In the genomic region with DNA sequence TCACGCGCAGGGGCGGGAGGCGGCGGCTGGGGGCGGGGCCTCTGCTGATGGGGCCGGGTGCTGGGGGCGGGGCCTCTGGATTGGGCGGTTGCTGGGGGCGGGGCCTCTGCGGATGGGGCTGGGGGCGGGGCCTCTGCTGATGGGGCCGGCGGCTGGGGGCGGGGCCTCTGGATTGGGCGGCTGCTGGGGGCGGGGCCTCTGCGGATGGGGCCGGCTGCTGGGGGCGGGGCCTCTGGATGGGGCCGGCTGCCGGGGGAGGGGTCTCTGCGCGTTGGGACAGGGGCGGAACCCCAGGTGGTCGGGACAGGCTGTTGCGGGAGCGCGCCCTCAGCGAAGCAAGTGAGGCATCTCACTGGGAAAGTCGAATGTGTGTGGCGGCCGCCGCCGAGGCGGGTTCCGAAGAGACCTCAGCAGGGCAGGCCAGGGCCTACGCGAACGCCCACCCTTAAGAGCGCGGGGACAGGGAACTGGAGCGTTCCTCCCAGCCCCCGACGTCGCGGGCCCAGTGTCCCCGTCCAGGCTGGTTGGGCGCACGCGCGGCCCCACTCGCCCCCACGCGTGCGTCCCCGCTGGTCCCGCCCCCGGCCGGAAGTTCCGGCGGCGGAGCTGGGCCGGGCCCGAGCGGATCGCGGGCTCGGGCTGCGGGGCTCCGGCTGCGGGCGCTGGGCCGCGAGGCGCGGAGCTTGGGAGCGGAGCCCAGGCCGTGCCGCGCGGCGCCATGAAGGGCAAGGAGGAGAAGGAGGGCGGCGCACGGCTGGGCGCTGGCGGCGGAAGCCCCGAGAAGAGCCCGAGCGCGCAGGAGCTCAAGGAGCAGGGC, we compare ENCODE assay signal across 1 cellular context.
TF ChIP-seq lines count a peak whose summit lies in the region.

A gene (plus strand): TSS at position 603 of the 817 bp plus-strand sequence. CDS start 116 bp downstream, at position 719.

TF ChIP-seq in HepG2, 621 proteins besides CTCF, POLR2A, EP300 and RAD21 (continued from another document and continues in another):
- TF ChIP-seq, protein P1, sequence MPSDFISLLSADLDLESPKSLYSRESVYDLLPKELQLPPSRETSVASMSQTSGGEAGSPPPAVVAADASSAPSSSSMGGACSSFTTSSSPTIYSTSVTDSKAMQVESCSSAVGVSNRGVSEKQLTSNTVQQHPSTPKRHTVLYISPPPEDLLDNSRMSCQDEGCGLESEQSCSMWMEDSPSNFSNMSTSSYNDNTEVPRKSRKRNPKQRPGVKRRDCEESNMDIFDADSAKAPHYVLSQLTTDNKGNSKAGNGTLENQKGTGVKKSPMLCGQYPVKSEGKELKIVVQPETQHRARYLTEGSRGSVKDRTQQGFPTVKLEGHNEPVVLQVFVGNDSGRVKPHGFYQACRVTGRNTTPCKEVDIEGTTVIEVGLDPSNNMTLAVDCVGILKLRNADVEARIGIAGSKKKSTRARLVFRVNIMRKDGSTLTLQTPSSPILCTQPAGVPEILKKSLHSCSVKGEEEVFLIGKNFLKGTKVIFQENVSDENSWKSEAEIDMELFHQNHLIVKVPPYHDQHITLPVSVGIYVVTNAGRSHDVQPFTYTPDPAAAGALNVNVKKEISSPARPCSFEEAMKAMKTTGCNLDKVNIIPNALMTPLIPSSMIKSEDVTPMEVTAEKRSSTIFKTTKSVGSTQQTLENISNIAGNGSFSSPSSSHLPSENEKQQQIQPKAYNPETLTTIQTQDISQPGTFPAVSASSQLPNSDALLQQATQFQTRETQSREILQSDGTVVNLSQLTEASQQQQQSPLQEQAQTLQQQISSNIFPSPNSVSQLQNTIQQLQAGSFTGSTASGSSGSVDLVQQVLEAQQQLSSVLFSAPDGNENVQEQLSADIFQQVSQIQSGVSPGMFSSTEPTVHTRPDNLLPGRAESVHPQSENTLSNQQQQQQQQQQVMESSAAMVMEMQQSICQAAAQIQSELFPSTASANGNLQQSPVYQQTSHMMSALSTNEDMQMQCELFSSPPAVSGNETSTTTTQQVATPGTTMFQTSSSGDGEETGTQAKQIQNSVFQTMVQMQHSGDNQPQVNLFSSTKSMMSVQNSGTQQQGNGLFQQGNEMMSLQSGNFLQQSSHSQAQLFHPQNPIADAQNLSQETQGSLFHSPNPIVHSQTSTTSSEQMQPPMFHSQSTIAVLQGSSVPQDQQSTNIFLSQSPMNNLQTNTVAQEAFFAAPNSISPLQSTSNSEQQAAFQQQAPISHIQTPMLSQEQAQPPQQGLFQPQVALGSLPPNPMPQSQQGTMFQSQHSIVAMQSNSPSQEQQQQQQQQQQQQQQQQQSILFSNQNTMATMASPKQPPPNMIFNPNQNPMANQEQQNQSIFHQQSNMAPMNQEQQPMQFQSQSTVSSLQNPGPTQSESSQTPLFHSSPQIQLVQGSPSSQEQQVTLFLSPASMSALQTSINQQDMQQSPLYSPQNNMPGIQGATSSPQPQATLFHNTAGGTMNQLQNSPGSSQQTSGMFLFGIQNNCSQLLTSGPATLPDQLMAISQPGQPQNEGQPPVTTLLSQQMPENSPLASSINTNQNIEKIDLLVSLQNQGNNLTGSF (CRISPR knock-in tag; IDR thresholded peaks at IDR 0.05) = peak; percentile 80; the same call in 1 of the 2 replicates
- TF ChIP-seq ZKSCAN8 (CRISPR knock-in tag; IDR thresholded peaks at IDR 0.05; ENCODE audit: borderline replicate concordance) (no peak), ZMAT3 (CRISPR knock-in tag; conservative IDR thresholded peaks at IDR 0.05) (no peak; the same call in 1 of the 2 replicates), ASH2L (IDR thresholded peaks at IDR 0.05; ENCODE audit: insufficient read length, low read depth, low read length) (peak; percentile 14), ZNF546 (CRISPR knock-in tag; conservative IDR thresholded peaks at IDR 0.05) (0 out of 2 replicates have a peak, but pooled peaks have one; percentile 47), SOX6 (IDR thresholded peaks at IDR 0.05) (no peak), SOX6 (CRISPR knock-in tag; IDR thresholded peaks at IDR 0.05) (0 out of 2 replicates have a peak, but pooled peaks have one; percentile 23), SRSF4 (IDR thresholded peaks at IDR 0.05; ENCODE audit: low read depth, low read length, poor library complexity, severe bottlenecking) (no peak), ZNF251 (CRISPR knock-in tag; IDR thresholded peaks at IDR 0.05) (no peak), MEIS2 (CRISPR knock-in tag; IDR thresholded peaks at IDR 0.05) (peak; percentile 49; the same call in 1 of the 2 replicates), SRSF1 (optimal IDR thresholded peaks at IDR 0.05; ENCODE audit: low read depth, low read length) (peak; percentile 15), NCOA1 (CRISPR knock-in tag; IDR thresholded peaks at IDR 0.05) (no peak), ZNF10 (CRISPR knock-in tag; IDR thresholded peaks at IDR 0.05; ENCODE audit: borderline replicate concordance, low read depth) (no peak), ELF4 (CRISPR knock-in tag; IDR thresholded peaks at IDR 0.05; ENCODE audit: borderline replicate concordance) (no peak), DNMT1 (CRISPR knock-in tag; IDR thresholded peaks at IDR 0.05) (peak; percentile 70; the same call in 1 of the 2 replicates), ZMYM4 (CRISPR knock-in tag; IDR thresholded peaks at IDR 0.05) (peak; percentile 3; the same call in 1 of the 2 replicates), ZNF761 (CRISPR knock-in tag; conservative IDR thresholded peaks at IDR 0.05) (no peak), ZNF773 (CRISPR knock-in tag; IDR thresholded peaks at IDR 0.05; ENCODE audit: borderline replicate concordance) (0 out of 2 replicates have a peak, but pooled peaks have one; percentile 76), TCF7 (IDR thresholded peaks at IDR 0.05; ENCODE audit: low read depth) (no peak), ZNF605 (CRISPR knock-in tag; IDR thresholded peaks at IDR 0.05) (no peak), TSC22D2 (CRISPR knock-in tag; IDR thresholded peaks at IDR 0.05; ENCODE audit: borderline replicate concordance) (no peak), ELF3 (CRISPR knock-in tag; IDR thresholded peaks at IDR 0.05) (0 out of 2 replicates have a peak, but pooled peaks have one; percentile 13), KAT7 (CRISPR knock-in tag; IDR thresholded peaks at IDR 0.05; ENCODE audit: borderline replicate concordance) (no peak), HNRNPK (IDR thresholded peaks at IDR 0.05; ENCODE audit: low read depth, low read length, poor library complexity, severe bottlenecking) (no peak), ZNF572 (CRISPR knock-in tag; IDR thresholded peaks at IDR 0.05) (no peak), ZNF543 (CRISPR knock-in tag; IDR thresholded peaks at IDR 0.05) (0 out of 2 replicates have a peak, but pooled peaks have one; percentile 4), REPIN1 (CRISPR knock-in tag; IDR thresholded peaks at IDR 0.05; ENCODE audit: borderline replicate concordance, low read depth) (no peak), CCAR2 (optimal IDR thresholded peaks at IDR 0.05; ENCODE audit: low read depth, low read length) (no peak), KDM5B (CRISPR knock-in tag; IDR thresholded peaks at IDR 0.05; ENCODE audit: borderline replicate concordance) (0 out of 2 replicates have a peak, but pooled peaks have one; percentile 26), HNRNPLL (IDR thresholded peaks at IDR 0.05; ENCODE audit: low read depth, low read length, poor library complexity, severe bottlenecking) (peak; percentile 55), SOX5 (CRISPR knock-in tag; IDR thresholded peaks at IDR 0.05; ENCODE audit: borderline replicate concordance) (0 out of 2 replicates have a peak, but pooled peaks have one; percentile 10), HDAC1 (CRISPR knock-in tag; IDR thresholded peaks at IDR 0.05) (no peak), POLR2AphosphoS5 (IDR thresholded peaks at IDR 0.05; ENCODE audit: low read depth, low read length) (peak; percentile 41), ZBTB38 (CRISPR knock-in tag; IDR thresholded peaks at IDR 0.05) (peak; percentile 46)
- TF ChIP-seq, protein P2, sequence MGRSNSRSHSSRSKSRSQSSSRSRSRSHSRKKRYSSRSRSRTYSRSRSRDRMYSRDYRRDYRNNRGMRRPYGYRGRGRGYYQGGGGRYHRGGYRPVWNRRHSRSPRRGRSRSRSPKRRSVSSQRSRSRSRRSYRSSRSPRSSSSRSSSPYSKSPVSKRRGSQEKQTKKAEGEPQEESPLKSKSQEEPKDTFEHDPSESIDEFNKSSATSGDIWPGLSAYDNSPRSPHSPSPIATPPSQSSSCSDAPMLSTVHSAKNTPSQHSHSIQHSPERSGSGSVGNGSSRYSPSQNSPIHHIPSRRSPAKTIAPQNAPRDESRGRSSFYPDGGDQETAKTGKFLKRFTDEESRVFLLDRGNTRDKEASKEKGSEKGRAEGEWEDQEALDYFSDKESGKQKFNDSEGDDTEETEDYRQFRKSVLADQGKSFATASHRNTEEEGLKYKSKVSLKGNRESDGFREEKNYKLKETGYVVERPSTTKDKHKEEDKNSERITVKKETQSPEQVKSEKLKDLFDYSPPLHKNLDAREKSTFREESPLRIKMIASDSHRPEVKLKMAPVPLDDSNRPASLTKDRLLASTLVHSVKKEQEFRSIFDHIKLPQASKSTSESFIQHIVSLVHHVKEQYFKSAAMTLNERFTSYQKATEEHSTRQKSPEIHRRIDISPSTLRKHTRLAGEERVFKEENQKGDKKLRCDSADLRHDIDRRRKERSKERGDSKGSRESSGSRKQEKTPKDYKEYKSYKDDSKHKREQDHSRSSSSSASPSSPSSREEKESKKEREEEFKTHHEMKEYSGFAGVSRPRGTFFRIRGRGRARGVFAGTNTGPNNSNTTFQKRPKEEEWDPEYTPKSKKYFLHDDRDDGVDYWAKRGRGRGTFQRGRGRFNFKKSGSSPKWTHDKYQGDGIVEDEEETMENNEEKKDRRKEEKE (IDR thresholded peaks at IDR 0.05) = no peak
- TF ChIP-seq, protein P3, sequence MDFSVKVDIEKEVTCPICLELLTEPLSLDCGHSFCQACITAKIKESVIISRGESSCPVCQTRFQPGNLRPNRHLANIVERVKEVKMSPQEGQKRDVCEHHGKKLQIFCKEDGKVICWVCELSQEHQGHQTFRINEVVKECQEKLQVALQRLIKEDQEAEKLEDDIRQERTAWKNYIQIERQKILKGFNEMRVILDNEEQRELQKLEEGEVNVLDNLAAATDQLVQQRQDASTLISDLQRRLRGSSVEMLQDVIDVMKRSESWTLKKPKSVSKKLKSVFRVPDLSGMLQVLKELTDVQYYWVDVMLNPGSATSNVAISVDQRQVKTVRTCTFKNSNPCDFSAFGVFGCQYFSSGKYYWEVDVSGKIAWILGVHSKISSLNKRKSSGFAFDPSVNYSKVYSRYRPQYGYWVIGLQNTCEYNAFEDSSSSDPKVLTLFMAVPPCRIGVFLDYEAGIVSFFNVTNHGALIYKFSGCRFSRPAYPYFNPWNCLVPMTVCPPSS (IDR thresholded peaks at IDR 0.05) = no peak
- TF ChIP-seq, protein P4, sequence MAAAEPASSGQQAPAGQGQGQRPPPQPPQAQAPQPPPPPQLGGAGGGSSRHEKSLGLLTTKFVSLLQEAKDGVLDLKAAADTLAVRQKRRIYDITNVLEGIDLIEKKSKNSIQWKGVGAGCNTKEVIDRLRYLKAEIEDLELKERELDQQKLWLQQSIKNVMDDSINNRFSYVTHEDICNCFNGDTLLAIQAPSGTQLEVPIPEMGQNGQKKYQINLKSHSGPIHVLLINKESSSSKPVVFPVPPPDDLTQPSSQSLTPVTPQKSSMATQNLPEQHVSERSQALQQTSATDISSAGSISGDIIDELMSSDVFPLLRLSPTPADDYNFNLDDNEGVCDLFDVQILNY (CRISPR knock-in tag; conservative IDR thresholded peaks at IDR 0.05) = no peak
- TF ChIP-seq, protein P5, sequence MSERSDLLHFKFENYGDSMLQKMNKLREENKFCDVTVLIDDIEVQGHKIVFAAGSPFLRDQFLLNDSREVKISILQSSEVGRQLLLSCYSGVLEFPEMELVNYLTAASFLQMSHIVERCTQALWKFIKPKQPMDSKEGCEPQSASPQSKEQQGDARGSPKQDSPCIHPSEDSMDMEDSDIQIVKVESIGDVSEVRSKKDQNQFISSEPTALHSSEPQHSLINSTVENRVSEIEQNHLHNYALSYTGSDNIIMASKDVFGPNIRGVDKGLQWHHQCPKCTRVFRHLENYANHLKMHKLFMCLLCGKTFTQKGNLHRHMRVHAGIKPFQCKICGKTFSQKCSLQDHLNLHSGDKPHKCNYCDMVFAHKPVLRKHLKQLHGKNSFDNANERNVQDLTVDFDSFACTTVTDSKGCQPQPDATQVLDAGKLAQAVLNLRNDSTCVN (CRISPR knock-in tag; IDR thresholded peaks at IDR 0.05; ENCODE audit: borderline replicate concordance) = peak; percentile 17; the same call in 1 of the 2 replicates
- TF ChIP-seq, protein P6, sequence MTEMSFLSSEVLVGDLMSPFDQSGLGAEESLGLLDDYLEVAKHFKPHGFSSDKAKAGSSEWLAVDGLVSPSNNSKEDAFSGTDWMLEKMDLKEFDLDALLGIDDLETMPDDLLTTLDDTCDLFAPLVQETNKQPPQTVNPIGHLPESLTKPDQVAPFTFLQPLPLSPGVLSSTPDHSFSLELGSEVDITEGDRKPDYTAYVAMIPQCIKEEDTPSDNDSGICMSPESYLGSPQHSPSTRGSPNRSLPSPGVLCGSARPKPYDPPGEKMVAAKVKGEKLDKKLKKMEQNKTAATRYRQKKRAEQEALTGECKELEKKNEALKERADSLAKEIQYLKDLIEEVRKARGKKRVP (CRISPR knock-in tag; IDR thresholded peaks at IDR 0.05) = no peak
- TF ChIP-seq, protein P7, sequence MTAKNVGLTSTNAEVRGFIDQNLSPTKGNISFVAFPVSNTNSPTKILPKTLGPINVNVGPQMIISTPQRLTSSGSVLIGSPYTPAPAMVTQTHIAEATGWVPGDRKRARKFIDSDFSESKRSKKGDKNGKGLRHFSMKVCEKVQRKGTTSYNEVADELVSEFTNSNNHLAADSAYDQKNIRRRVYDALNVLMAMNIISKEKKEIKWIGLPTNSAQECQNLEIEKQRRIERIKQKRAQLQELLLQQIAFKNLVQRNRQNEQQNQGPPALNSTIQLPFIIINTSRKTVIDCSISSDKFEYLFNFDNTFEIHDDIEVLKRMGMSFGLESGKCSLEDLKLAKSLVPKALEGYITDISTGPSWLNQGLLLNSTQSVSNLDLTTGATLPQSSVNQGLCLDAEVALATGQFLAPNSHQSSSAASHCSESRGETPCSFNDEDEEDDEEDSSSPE (CRISPR knock-in tag; IDR thresholded peaks at IDR 0.05) = no peak
- TF ChIP-seq, protein P8, sequence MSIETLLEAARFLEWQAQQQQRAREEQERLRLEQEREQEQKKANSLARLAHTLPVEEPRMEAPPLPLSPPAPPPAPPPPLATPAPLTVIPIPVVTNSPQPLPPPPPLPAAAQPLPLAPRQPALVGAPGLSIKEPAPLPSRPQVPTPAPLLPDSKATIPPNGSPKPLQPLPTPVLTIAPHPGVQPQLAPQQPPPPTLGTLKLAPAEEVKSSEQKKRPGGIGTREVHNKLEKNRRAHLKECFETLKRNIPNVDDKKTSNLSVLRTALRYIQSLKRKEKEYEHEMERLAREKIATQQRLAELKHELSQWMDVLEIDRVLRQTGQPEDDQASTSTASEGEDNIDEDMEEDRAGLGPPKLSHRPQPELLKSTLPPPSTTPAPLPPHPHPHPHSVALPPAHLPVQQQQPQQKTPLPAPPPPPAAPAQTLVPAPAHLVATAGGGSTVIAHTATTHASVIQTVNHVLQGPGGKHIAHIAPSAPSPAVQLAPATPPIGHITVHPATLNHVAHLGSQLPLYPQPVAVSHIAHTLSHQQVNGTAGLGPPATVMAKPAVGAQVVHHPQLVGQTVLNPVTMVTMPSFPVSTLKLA (IDR thresholded peaks at IDR 0.05) = peak; percentile 17; the same call in 1 of the 2 replicates
- TF ChIP-seq, protein P9, sequence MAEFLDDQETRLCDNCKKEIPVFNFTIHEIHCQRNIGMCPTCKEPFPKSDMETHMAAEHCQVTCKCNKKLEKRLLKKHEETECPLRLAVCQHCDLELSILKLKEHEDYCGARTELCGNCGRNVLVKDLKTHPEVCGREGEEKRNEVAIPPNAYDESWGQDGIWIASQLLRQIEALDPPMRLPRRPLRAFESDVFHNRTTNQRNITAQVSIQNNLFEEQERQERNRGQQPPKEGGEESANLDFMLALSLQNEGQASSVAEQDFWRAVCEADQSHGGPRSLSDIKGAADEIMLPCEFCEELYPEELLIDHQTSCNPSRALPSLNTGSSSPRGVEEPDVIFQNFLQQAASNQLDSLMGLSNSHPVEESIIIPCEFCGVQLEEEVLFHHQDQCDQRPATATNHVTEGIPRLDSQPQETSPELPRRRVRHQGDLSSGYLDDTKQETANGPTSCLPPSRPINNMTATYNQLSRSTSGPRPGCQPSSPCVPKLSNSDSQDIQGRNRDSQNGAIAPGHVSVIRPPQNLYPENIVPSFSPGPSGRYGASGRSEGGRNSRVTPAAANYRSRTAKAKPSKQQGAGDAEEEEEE (CRISPR knock-in tag; IDR thresholded peaks at IDR 0.05; ENCODE audit: borderline replicate concordance) = no peak
